ENCODE assay signal across 29 cellular contexts in genomic region chr10:78955206-78955605, GRCh38.
"Had no signal": no experiment of that assay in that cellular context is flagged by ENCODE, and none has a peak within 500 bp of the region (broad histone marks: within the 10 kb centered on the region; RNA-seq: fewer than 3 reads in every experiment).

No MANE protein-coding gene starts in this region.

- H3K4me3 Mint-ChIP-seq: activated CD8-positive, alpha-beta memory T cell treated with anti-CD3 and anti-CD28 coated beads, Interleukin-2, amount 10 ng/mL, durations not matched to agents 7 days and 5 days; activated naive CD8-positive, alpha-beta T cell treated with anti-CD3 and anti-CD28 coated beads, Interleukin-2, amount 50 U/mL, for 24 hours; activated T-cell treated with anti-CD3 and anti-CD28 coated beads, Interleukin-2, amount 50 U/mL, for 24 hours; central memory CD8-positive, alpha-beta T cell; T-helper 1 cell treated with Interleukin-12 subunit alpha and Interleukin-12 subunit beta and Interleukin-4 antibody, amounts not matched to agents 30 μg/mL and 1 μg/mL, for 36 hours; WTC11 had no signal

- H3K4me1 Mint-ChIP-seq: activated CD8-positive, alpha-beta memory T cell treated with anti-CD3 and anti-CD28 coated beads, Interleukin-2, amount 10 ng/mL, durations not matched to agents 7 days and 5 days; activated naive CD8-positive, alpha-beta T cell treated with anti-CD3 and anti-CD28 coated beads, Interleukin-2, amount 50 U/mL, for 24 hours; central memory CD8-positive, alpha-beta T cell had no signal

- H3K9me3 Mint-ChIP-seq: activated naive CD4-positive, alpha-beta T cell treated with anti-CD3 and anti-CD28 coated beads, Interleukin-2, amount 50 U/mL, for 72 hours; activated naive CD8-positive, alpha-beta T cell treated with anti-CD3 and anti-CD28 coated beads, Interleukin-2, amount 50 U/mL, for 24 hours; activated T-cell treated with anti-CD3 and anti-CD28 coated beads, Interleukin-2, amount 50 U/mL, for 24 hours; central memory CD8-positive, alpha-beta T cell; T-helper 1 cell treated with Interleukin-12 subunit alpha and Interleukin-12 subunit beta and Interleukin-4 antibody, amounts not matched to agents 30 μg/mL and 1 μg/mL, for 36 hours had no signal

- FAIRE-seq: bronchial epithelial cell had no signal

- DNase-seq: activated CD4-positive, alpha-beta T cell treated with anti-CD3 and anti-CD28 coated beads for 48 hours; activated CD4-positive, alpha-beta T cell treated with anti-CD3 and anti-CD28 coated beads, Interleukin-2, amount 50 U/mL, for 48 hours; activated CD4-positive, CD25-positive, alpha-beta regulatory T cell treated with anti-CD3 and anti-CD28 coated beads, Interleukin-2, amount 50 U/mL, for 72 hours; activated CD8-positive, alpha-beta memory T cell treated with anti-CD3 and anti-CD28 coated beads, Interleukin-2, amount 10 ng/mL, durations not matched to agents 7 days and 5 days; activated effector memory CD4-positive, alpha-beta T cell treated with anti-CD3 and anti-CD28 coated beads, Interleukin-2, amount 50 U/mL, for 16 hours; activated naive CD4-positive, alpha-beta T cell treated with Interleukin-2 at 50 U/mL for 16 hours; activated naive CD8-positive, alpha-beta T cell treated with anti-CD3 and anti-CD28 coated beads, Interleukin-2, amount 50 U/mL, for 24 hours; activated T-cell treated with anti-CD3 and anti-CD28 coated beads, Interleukin-2, amount 50 U/mL, for 24 hours; amniotic stem cell; body of pancreas; KG1; MM.1S; NCI-H1105; NCI-H1436; NCI-H1694 treated with DMSO at 0.1 percent for 48 hours; NCI-H2029 treated with DMSO at 0.1 percent for 48 hours; NCI-H345; NCI-H510A; NCI-H526 treated with DMSO at 0.1 percent for 48 hours; NCI-H82; NK-92 treated with Interleukin-12 subunit alpha and Interleukin-12 subunit beta, amount 100 ng/mL, for 24 hours; Peyer's patch; SHP77 treated with DMSO at 0.1 percent for 48 hours had no signal

- ATAC-seq: activated CD8-positive, alpha-beta memory T cell treated with anti-CD3 and anti-CD28 coated beads, Interleukin-2, amount 10 ng/mL, durations not matched to agents 7 days and 5 days; activated naive CD4-positive, alpha-beta T cell treated with anti-CD3 and anti-CD28 coated beads, Interleukin-2, amount 50 U/mL, for 72 hours; activated naive CD8-positive, alpha-beta T cell treated with anti-CD3 and anti-CD28 coated beads, Interleukin-2, amount 50 U/mL, for 24 hours; body of pancreas; WTC11 had no signal

- H3K27ac ChIP-seq: ascending aorta, body of pancreas, Peyer's patch had no signal

- H3K4me3 ChIP-seq: ascending aorta, body of pancreas, Peyer's patch had no signal

- H3K36me3 ChIP-seq: ascending aorta, Peyer's patch had no signal

- H3K36me3 Mint-ChIP-seq: activated CD8-positive, alpha-beta memory T cell treated with anti-CD3 and anti-CD28 coated beads, Interleukin-2, amount 10 ng/mL, durations not matched to agents 7 days and 5 days; activated naive CD4-positive, alpha-beta T cell treated with anti-CD3 and anti-CD28 coated beads, Interleukin-2, amount 50 U/mL, for 72 hours; WTC11 had no signal

- H3K9me3 ChIP-seq: ascending aorta, body of pancreas, Peyer's patch had no signal

- H3K27me3 ChIP-seq: ascending aorta, body of pancreas, Peyer's patch had no signal

- H3K27ac Mint-ChIP-seq: activated CD8-positive, alpha-beta memory T cell treated with anti-CD3 and anti-CD28 coated beads, Interleukin-2, amount 10 ng/mL, durations not matched to agents 7 days and 5 days; activated naive CD4-positive, alpha-beta T cell treated with anti-CD3 and anti-CD28 coated beads, Interleukin-2, amount 50 U/mL, for 72 hours; activated naive CD8-positive, alpha-beta T cell treated with anti-CD3 and anti-CD28 coated beads, Interleukin-2, amount 50 U/mL, for 24 hours; activated T-cell treated with anti-CD3 and anti-CD28 coated beads, Interleukin-2, amount 50 U/mL, for 24 hours; T-helper 1 cell treated with Interleukin-12 subunit alpha and Interleukin-12 subunit beta and Interleukin-4 antibody, amounts not matched to agents 30 μg/mL and 1 μg/mL, for 36 hours; WTC11 had no signal
